ENCODE assay signal across 8 cellular contexts in the genomic region with DNA sequence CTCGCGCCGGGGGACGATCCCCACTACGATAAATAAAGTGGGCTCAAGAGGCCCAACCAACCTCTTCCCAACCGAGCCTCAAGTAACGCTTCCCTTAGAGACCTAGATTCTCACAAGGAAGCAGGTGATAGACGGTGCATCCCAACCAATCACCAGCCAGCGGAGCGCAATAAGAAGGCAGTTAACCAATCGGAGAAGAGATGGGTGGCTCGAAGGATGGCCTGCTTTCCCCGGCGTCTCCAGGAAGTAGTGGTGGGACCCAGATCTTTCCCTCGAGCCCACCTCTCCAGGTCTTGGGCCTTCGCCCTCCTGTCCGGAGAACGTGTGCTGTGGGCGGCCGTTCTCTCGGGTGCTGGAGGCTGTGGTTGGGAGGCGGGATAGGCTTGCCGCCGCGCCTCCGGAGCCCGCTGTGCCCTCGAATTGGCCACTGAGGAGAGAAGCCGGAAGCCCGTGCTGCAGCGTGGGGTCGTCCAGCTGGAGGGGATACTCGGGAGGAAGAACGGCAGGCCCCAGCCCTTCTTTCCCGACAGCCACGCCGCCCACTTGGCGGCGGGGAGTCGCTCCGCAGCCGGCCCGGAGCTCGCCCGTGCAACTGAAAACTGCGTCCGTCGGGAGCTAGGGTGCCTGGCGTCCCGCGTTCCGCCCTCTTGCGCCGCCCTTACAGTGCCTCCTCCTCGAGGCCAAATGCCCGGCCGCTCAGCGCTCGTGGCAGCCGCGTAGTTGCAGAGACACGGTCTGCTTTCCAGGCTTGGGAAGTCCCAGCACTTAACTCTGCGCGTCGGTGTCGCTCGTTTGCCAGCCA. TPM values are rescaled to one million over a fixed set of nuclear protein-coding genes. Genes with fewer than 3 reads are reported as not detected.
DNase-seq lines count a peak whose midpoint lies in the region; ATAC-seq and TF ChIP-seq lines count a peak whose summit lies in the region.

A gene (minus strand): TSS at position 594 of the 802 bp plus-strand sequence. CDS start 2,665 bp downstream, outside the sequence.

- H3K4me3 ChIP-seq in GM08714 (ENCODE audit: low read length) (peak within 1 kb of the TSS; percentile 67), suprapubic skin (peak within 1 kb of the TSS; percentile 97)

- H3K4me1 Mint-ChIP-seq in activated naive CD4-positive, alpha-beta T cell treated with anti-CD3 and anti-CD28 coated beads, Interleukin-2, amount 50 U/mL, for 24 hours, result peaks cover 48% of the 10 kb centered on the region

- H3K27me3 ChIP-seq in suprapubic skin, result no peaks in the 10 kb centered on the region

- no peak for TF ChIP-seq CTCF in suprapubic skin (IDR thresholded peaks at IDR 0.05)

- peak; percentile 96 for ATAC-seq in HG02588 (IDR thresholded peaks at IDR 0.05; ENCODE audit: unreplicated experiment)
- peak; percentile 99 for ATAC-seq in SK-N-SH treated with all-trans-retinoic acid at 6 μM for 48 hours

- H3K4me3 Mint-ChIP-seq in activated naive CD4-positive, alpha-beta T cell treated with anti-CD3 and anti-CD28 coated beads, Interleukin-2, amount 50 U/mL, for 24 hours, result peak within 1 kb of the TSS; percentile 100

- peak within 1 kb of the TSS; percentile 99 for H3K27ac ChIP-seq in suprapubic skin

- peak in 1 of 2 donors; percentile 47 for TF ChIP-seq POLR2A in suprapubic skin (IDR thresholded peaks at IDR 0.05)

- peaks cover 28% of the 10 kb centered on the region for H3K4me1 ChIP-seq in suprapubic skin

- DNase-seq in NCI-H1092 (lab: John Stamatoyannopoulos, UW), result peak; percentile 95
- DNase-seq in globus pallidus (ENCODE audit: low spot score), result peak; percentile 97
- DNase-seq in nucleus accumbens (lab: John Stamatoyannopoulos, UW), result peak; percentile 58 to 97 (median 86)
- peak; percentile 96 to 97 for DNase-seq in suprapubic skin (ENCODE audit: low spot score in 2 of 2)

- H3K36me3 Mint-ChIP-seq in activated naive CD4-positive, alpha-beta T cell treated with anti-CD3 and anti-CD28 coated beads, Interleukin-2, amount 50 U/mL, for 24 hours, result peaks cover 15% of the 10 kb centered on the region

- peaks cover 5% of the 10 kb centered on the region for H3K9me3 Mint-ChIP-seq in activated naive CD4-positive, alpha-beta T cell treated with anti-CD3 and anti-CD28 coated beads, Interleukin-2, amount 50 U/mL, for 24 hours

- WGBS in suprapubic skin, result under 1% methylated on average over 19 of the region's 67 CpGs

- H3K27me3 Mint-ChIP-seq in activated naive CD4-positive, alpha-beta T cell treated with anti-CD3 and anti-CD28 coated beads, Interleukin-2, amount 50 U/mL, for 24 hours, result no peaks in the 10 kb centered on the region

- peak within 1 kb of the TSS; percentile 98 for H3K27ac Mint-ChIP-seq in activated naive CD4-positive, alpha-beta T cell treated with anti-CD3 and anti-CD28 coated beads, Interleukin-2, amount 50 U/mL, for 24 hours

- TF ChIP-seq EP300 in suprapubic skin (IDR thresholded peaks at IDR 0.05), result no peak

- H3K9me3 ChIP-seq in suprapubic skin, result no peaks in the 10 kb centered on the region

- peaks cover 25% of the 10 kb centered on the region for H3K36me3 ChIP-seq in suprapubic skin

TF ChIP-seq in SK-N-SH treated with all-trans-retinoic acid at 6 μM for 48 hours, 23 proteins besides CTCF, POLR2A, EP300 and RAD21:
- TF ChIP-seq, protein P1, sequence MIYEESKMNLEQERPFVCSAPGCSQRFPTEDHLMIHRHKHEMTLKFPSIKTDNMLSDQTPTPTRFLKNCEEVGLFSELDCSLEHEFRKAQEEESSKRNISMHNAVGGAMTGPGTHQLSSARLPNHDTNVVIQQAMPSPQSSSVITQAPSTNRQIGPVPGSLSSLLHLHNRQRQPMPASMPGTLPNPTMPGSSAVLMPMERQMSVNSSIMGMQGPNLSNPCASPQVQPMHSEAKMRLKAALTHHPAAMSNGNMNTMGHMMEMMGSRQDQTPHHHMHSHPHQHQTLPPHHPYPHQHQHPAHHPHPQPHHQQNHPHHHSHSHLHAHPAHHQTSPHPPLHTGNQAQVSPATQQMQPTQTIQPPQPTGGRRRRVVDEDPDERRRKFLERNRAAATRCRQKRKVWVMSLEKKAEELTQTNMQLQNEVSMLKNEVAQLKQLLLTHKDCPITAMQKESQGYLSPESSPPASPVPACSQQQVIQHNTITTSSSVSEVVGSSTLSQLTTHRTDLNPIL (CRISPR knock-in tag; IDR thresholded peaks at IDR 0.05; ENCODE audit: low read depth), result no peak
- TF ChIP-seq TCF4 (CRISPR knock-in tag; IDR thresholded peaks at IDR 0.05; ENCODE audit: borderline replicate concordance), result 0 out of 2 replicates have a peak, but pooled peaks have one; percentile 8
- peak; percentile 54; the same call in 1 of the 2 replicates for TF ChIP-seq ZFP3 (CRISPR knock-in tag; IDR thresholded peaks at IDR 0.05)

RNA-seq across cellular contexts. Expression of the gene that starts here (rescaled TPM):
- 10 to 100 TPM; 18.2 to 30.6 (median 25.0) TPM for total RNA-seq in suprapubic skin

Comparison
In these comparisons a context has a peak if more than half of its experiments do, and no peak if none do; other contexts are left out.
1. Peak in every context shown above with its lines: DNase-seq, ATAC-seq, H3K4me3 ChIP-seq and H3K27ac ChIP-seq.